ENCODE assay signal across 11 cellular contexts in genomic region chr15:80996247-80996646, GRCh38. TPM values are rescaled to one million over a fixed set of nuclear protein-coding genes. Genes with fewer than 3 reads are reported as not detected.
DNase-seq lines count a peak whose midpoint lies in the region; ATAC-seq and TF ChIP-seq lines count a peak whose summit lies in the region.
"Had no signal": no experiment of that assay in that cellular context is flagged by ENCODE, and none has a peak within 500 bp of the region (broad histone marks: within the 10 kb centered on the region; RNA-seq: fewer than 3 reads in every experiment).

No MANE protein-coding gene starts in this region.

- H3K4me3 Mint-ChIP-seq in activated CD4-positive, alpha-beta T cell treated with anti-CD3 and anti-CD28 coated beads for 36 hours: no peak overlapping the region
- H3K4me3 Mint-ChIP-seq: activated naive CD8-positive, alpha-beta T cell treated with anti-CD3 and anti-CD28 coated beads, Interleukin-2, amount 10 ng/mL, durations not matched to agents 7 days and 5 days; memory B cell had no signal

- ATAC-seq in activated CD4-positive, alpha-beta T cell treated with anti-CD3 and anti-CD28 coated beads for 36 hours: no peak
- ATAC-seq in esophagus mucosa (no peak), GM21367 (IDR thresholded peaks at IDR 0.05; ENCODE audit: unreplicated experiment) (no peak)

- TF ChIP-seq CTCF in choroid plexus epithelial cell (conservative IDR thresholded peaks at IDR 0.05; ENCODE audit: low read depth, low read length) (peak; percentile 60), retinal pigment epithelial cell (conservative IDR thresholded peaks at IDR 0.05; ENCODE audit: low read depth, low read length) (peak; percentile 55)

- CTCF ChIA-PET in activated CD4-positive, alpha-beta T cell treated with anti-CD3 and anti-CD28 coated beads for 36 hours (lab: Charles Lee): interaction anchor here (5.0 kb wide), 1 partner anchor 270 kb away, joined by 23 read pairs; no protein-coding TSS in a partner anchor

- no peaks in the 10 kb centered on the region for H3K27me3 Mint-ChIP-seq in activated CD4-positive, alpha-beta T cell treated with anti-CD3 and anti-CD28 coated beads for 36 hours
- H3K27me3 Mint-ChIP-seq: activated naive CD8-positive, alpha-beta T cell treated with anti-CD3 and anti-CD28 coated beads, Interleukin-2, amount 10 ng/mL, durations not matched to agents 7 days and 5 days; memory B cell had no signal

- intact Hi-C loops in activated CD4-positive, alpha-beta T cell treated with anti-CD3 and anti-CD28 coated beads for 36 hours (cut with DNase I, micrococcal nuclease): loop anchor here (1.0 to 10.0 kb wide), 4 partner anchors 110 to 409 kb away; no protein-coding TSS in a partner anchor

- peak; percentile 24 for DNase-seq in activated CD4-positive, alpha-beta T cell treated with anti-CD3 and anti-CD28 coated beads for 36 hours
- DNase-seq in activated CD4-positive, alpha-beta T cell treated with anti-CD3 and anti-CD28 coated beads, Interleukin-2, amount 50 U/mL, for 1 hour: no peak
- DNase-seq in NAMALWA (ENCODE audit: low spot score) (peak; percentile 49), choroid plexus epithelial cell (ENCODE audit: low read depth) (peak; percentile 32), retinal pigment epithelial cell (ENCODE audit: low read depth) (no peak), caudate nucleus (lab: John Stamatoyannopoulos, UW) (no peak)
- DNase-seq: activated naive CD8-positive, alpha-beta T cell treated with anti-CD3 and anti-CD28 coated beads, Interleukin-2, amount 10 ng/mL, durations not matched to agents 7 days and 5 days; NCI-H526 treated with DMSO at 0.1 percent for 48 hours had no signal

- H3K4me3 ChIP-seq in choroid plexus epithelial cell (ENCODE audit: low read depth, low read length) (no peak overlapping the region), retinal pigment epithelial cell (ENCODE audit: low read length) (no peak overlapping the region)

- H3K4me1 Mint-ChIP-seq in activated CD4-positive, alpha-beta T cell treated with anti-CD3 and anti-CD28 coated beads for 36 hours: peaks cover 24% of the 10 kb centered on the region

- H3K27ac Mint-ChIP-seq in activated CD4-positive, alpha-beta T cell treated with anti-CD3 and anti-CD28 coated beads for 36 hours: no peak overlapping the region
- H3K27ac Mint-ChIP-seq: activated naive CD8-positive, alpha-beta T cell treated with anti-CD3 and anti-CD28 coated beads, Interleukin-2, amount 10 ng/mL, durations not matched to agents 7 days and 5 days; memory B cell had no signal

- no peak overlapping the region for H3K27ac ChIP-seq in caudate nucleus (ENCODE audit: low read depth, low read length)

- H3K9me3 Mint-ChIP-seq in activated CD4-positive, alpha-beta T cell treated with anti-CD3 and anti-CD28 coated beads for 36 hours (ENCODE audit: low read depth): no peaks in the 10 kb centered on the region
- H3K9me3 Mint-ChIP-seq: activated naive CD8-positive, alpha-beta T cell treated with anti-CD3 and anti-CD28 coated beads, Interleukin-2, amount 10 ng/mL, durations not matched to agents 7 days and 5 days had no signal

- no peaks in the 10 kb centered on the region for H3K36me3 Mint-ChIP-seq in activated CD4-positive, alpha-beta T cell treated with anti-CD3 and anti-CD28 coated beads for 36 hours (ENCODE audit: low read depth)
- H3K36me3 Mint-ChIP-seq: memory B cell had no signal

- POLR2A ChIA-PET in activated CD4-positive, alpha-beta T cell treated with anti-CD3 and anti-CD28 coated beads for 36 hours (lab: Charles Lee): no interaction called here

RNA-seq across cellular contexts. Expression of gene TLNRD1, which starts 4.5 kb away (rescaled TPM):
- total RNA-seq in activated CD4-positive, alpha-beta T cell treated with anti-CD3 and anti-CD28 coated beads for 36 hours: 10 to 100 TPM; 11.2 to 16.9 TPM
- 17.7 TPM for total RNA-seq in esophagus mucosa

RNA-seq across cellular contexts. Expression of gene MESD, which starts 6.6 kb away (rescaled TPM):
- total RNA-seq in activated CD4-positive, alpha-beta T cell treated with anti-CD3 and anti-CD28 coated beads for 36 hours: 10 to 100 TPM; 18.6 to 21.7 TPM
- total RNA-seq in esophagus mucosa: 15.7 TPM

Comparison
In these comparisons a context has a peak if more than half of its experiments do, and no peak if none do; other contexts are left out.
1. DNase-seq: peak in activated CD4-positive, alpha-beta T cell treated with anti-CD3 and anti-CD28 coated beads for 36 hours (single experiment), NAMALWA (single experiment) and choroid plexus epithelial cell (single experiment); none in activated CD4-positive, alpha-beta T cell treated with anti-CD3 and anti-CD28 coated beads, Interleukin-2, amount 50 U/mL, for 1 hour (single experiment), retinal pigment epithelial cell (single experiment) and caudate nucleus (0 of 61).